9 cellular contexts compared by ENCODE assay signal in genomic region chr12:113186666-113187325, GRCh38. TPM values are rescaled to one million over a fixed set of nuclear protein-coding genes. Genes with fewer than 3 reads are reported as not detected.
A peak's percentile ranks its signal among the peaks of the same experiment; 100 is the strongest.
DNase-seq lines count a peak whose midpoint lies in the region; ATAC-seq and TF ChIP-seq lines count a peak whose summit lies in the region.
"Had no signal": no experiment of that assay in that cellular context is flagged by ENCODE, and none has a peak within 500 bp of the region (broad histone marks: within the 10 kb centered on the region; RNA-seq: fewer than 3 reads in every experiment).

No MANE protein-coding gene starts in this region.

- TF ChIP-seq EP300 in stomach (IDR thresholded peaks at IDR 0.05) = no peak

- TF ChIP-seq CTCF in stomach (IDR thresholded peaks at IDR 0.05) (no peak), GM20000 (IDR thresholded peaks at IDR 0.05; ENCODE audit: extremely low read depth, missing control alignments) (no peak)

- no peaks in the 10 kb centered on the region for H3K9me3 ChIP-seq in stomach

- no peaks in the 10 kb centered on the region for H3K27me3 Mint-ChIP-seq in activated CD8-positive, alpha-beta memory T cell treated with anti-CD3 and anti-CD28 coated beads, Interleukin-2, amount 10 ng/mL, durations not matched to agents 7 days and 5 days
- H3K27me3 Mint-ChIP-seq in activated T-helper 17 cell treated with anti-CD3 and anti-CD28 coated beads, Interleukin-2, amount 50 U/mL, for 72 hours = no peaks in the 10 kb centered on the region
- peaks cover 5 to 8% (median 8%) of the 10 kb centered on the region in 3 donors for H3K27me3 Mint-ChIP-seq in immature natural killer cell (ENCODE audit: low read depth in 3 of 3)

- no peak for ATAC-seq in activated CD8-positive, alpha-beta memory T cell treated with anti-CD3 and anti-CD28 coated beads, Interleukin-2, amount 10 ng/mL, durations not matched to agents 7 days and 5 days
- no peak for ATAC-seq in activated T-helper 17 cell treated with anti-CD3 and anti-CD28 coated beads, Interleukin-2, amount 50 U/mL, for 72 hours (replicated peaks)

- TF ChIP-seq POLR2A in stomach (IDR thresholded peaks at IDR 0.05) = no peak

- peak overlapping the region in 3 of 4 donors; percentile 67 to 86 (median 86) for H3K4me3 ChIP-seq in stomach

- CTCF ChIA-PET in activated CD8-positive, alpha-beta memory T cell treated with anti-CD3 and anti-CD28 coated beads, Interleukin-2, amount 10 ng/mL, durations not matched to agents 7 days and 5 days (lab: Charles Lee) = interaction anchor here (0.6 to 2.6 kb wide), 10 partner anchors 10 to 239 kb away, joined by 3 to 15 read pairs (median 3); no protein-coding TSS in a partner anchor

- peak overlapping the region; percentile 97 for H3K27ac Mint-ChIP-seq in activated CD8-positive, alpha-beta memory T cell treated with anti-CD3 and anti-CD28 coated beads, Interleukin-2, amount 10 ng/mL, durations not matched to agents 7 days and 5 days
- H3K27ac Mint-ChIP-seq in activated T-helper 17 cell treated with anti-CD3 and anti-CD28 coated beads, Interleukin-2, amount 50 U/mL, for 72 hours = peak overlapping the region; percentile 92
- peak overlapping the region; percentile 71 to 97 (median 90) for H3K27ac Mint-ChIP-seq in immature natural killer cell

- peaks cover 20% of the 10 kb centered on the region for H3K36me3 Mint-ChIP-seq in activated CD8-positive, alpha-beta memory T cell treated with anti-CD3 and anti-CD28 coated beads, Interleukin-2, amount 10 ng/mL, durations not matched to agents 7 days and 5 days
- H3K36me3 Mint-ChIP-seq in activated T-helper 17 cell treated with anti-CD3 and anti-CD28 coated beads, Interleukin-2, amount 50 U/mL, for 72 hours (ENCODE audit: low read depth) = peaks cover 62% of the 10 kb centered on the region
- H3K36me3 Mint-ChIP-seq in immature natural killer cell = peaks cover 5 to 14% (median 5%) of the 10 kb centered on the region in 3 donors

- H3K4me1 Mint-ChIP-seq in activated CD8-positive, alpha-beta memory T cell treated with anti-CD3 and anti-CD28 coated beads, Interleukin-2, amount 10 ng/mL, durations not matched to agents 7 days and 5 days = peaks cover 43% of the 10 kb centered on the region
- H3K4me1 Mint-ChIP-seq in activated T-helper 17 cell treated with anti-CD3 and anti-CD28 coated beads, Interleukin-2, amount 50 U/mL, for 72 hours = peaks cover 15% of the 10 kb centered on the region
- peaks cover 31 to 42% of the 10 kb centered on the region in 2 donors for H3K4me1 Mint-ChIP-seq in immature natural killer cell

- peaks cover 24 to 49% (median 31%) of the 10 kb centered on the region in 4 donors for H3K4me1 ChIP-seq in stomach

- H3K9me3 Mint-ChIP-seq in activated CD8-positive, alpha-beta memory T cell treated with anti-CD3 and anti-CD28 coated beads, Interleukin-2, amount 10 ng/mL, durations not matched to agents 7 days and 5 days (ENCODE audit: low read depth) = no peaks in the 10 kb centered on the region
- H3K9me3 Mint-ChIP-seq in activated T-helper 17 cell treated with anti-CD3 and anti-CD28 coated beads, Interleukin-2, amount 50 U/mL, for 72 hours = no peaks in the 10 kb centered on the region
- no peaks in the 10 kb centered on the region for H3K9me3 Mint-ChIP-seq in immature natural killer cell

- peak overlapping the region; percentile 98 for H3K4me3 Mint-ChIP-seq in activated CD8-positive, alpha-beta memory T cell treated with anti-CD3 and anti-CD28 coated beads, Interleukin-2, amount 10 ng/mL, durations not matched to agents 7 days and 5 days
- peak overlapping the region; percentile 93 for H3K4me3 Mint-ChIP-seq in activated T-helper 17 cell treated with anti-CD3 and anti-CD28 coated beads, Interleukin-2, amount 50 U/mL, for 72 hours
- peak overlapping the region; percentile 93 to 99 (median 97) for H3K4me3 Mint-ChIP-seq in immature natural killer cell

- peak overlapping the region in 2 of 5 donors; percentile 96 to 98 for H3K27ac ChIP-seq in stomach

- H3K27me3 ChIP-seq in stomach = no peaks in the 10 kb centered on the region

- H3K36me3 ChIP-seq in stomach = peaks cover 12 to 41% (median 31%) of the 10 kb centered on the region in 4 donors

- intact Hi-C loops in stomach (cut with DNase I; ENCODE audit: low total_unique reads) = no loop called here

- 71 to 81% (median 76%) methylated on average over 12 to 16 of the region's 16 CpGs for WGBS in stomach, 5 donors

- DNase-seq in activated CD8-positive, alpha-beta memory T cell treated with anti-CD3 and anti-CD28 coated beads, Interleukin-2, amount 10 ng/mL, durations not matched to agents 7 days and 5 days = no peak
- no peak for DNase-seq in activated CD8-positive, alpha-beta memory T cell treated with anti-CD3 and anti-CD28 coated beads, Interleukin-2, amount 50 U/mL, for 48 hours
- DNase-seq in immature natural killer cell (no peak), stomach (no peak), GM20000 (ENCODE audit: low spot score) (no peak), NCI-H1930 (lab: John Stamatoyannopoulos, UW) (no peak), NCI-H1417 (lab: John Stamatoyannopoulos, UW) (no peak)
- DNase-seq: NCI-H2107 had no signal

RNA-seq across cellular contexts. Expression of gene RITA1, which starts 1.3 kb away (rescaled TPM):
- total RNA-seq in activated CD8-positive, alpha-beta memory T cell treated with anti-CD3 and anti-CD28 coated beads, Interleukin-2, amount 10 ng/mL, durations not matched to agents 7 days and 5 days = 10 to 100 TPM; 23.1 to 29.6 TPM
- total RNA-seq in activated T-helper 17 cell treated with anti-CD3 and anti-CD28 coated beads, Interleukin-2, amount 50 U/mL, for 72 hours = 10 to 100 TPM; 14.2 to 23.9 TPM
- polyA plus RNA-seq in immature natural killer cell (10 to 100 TPM; 31.3 to 36.6 (median 33.1) TPM), stomach (10 to 100 TPM in 2 of 3 donors, 1 to 10 TPM in 1; 8.4 to 14.3 (median 11.5) TPM)
- 10 to 100 TPM in 2 of 5 donors, 1 to 10 TPM in 3; 4.1 to 19.2 (median 5.0) TPM for total RNA-seq in stomach

RNA-seq across cellular contexts. Expression of gene DDX54, which starts 1.5 kb away (rescaled TPM):
- 10 to 100 TPM; 71.5 to 99.0 TPM for total RNA-seq in activated CD8-positive, alpha-beta memory T cell treated with anti-CD3 and anti-CD28 coated beads, Interleukin-2, amount 10 ng/mL, durations not matched to agents 7 days and 5 days
- 10 to 100 TPM; 47.4 to 86.9 TPM for total RNA-seq in activated T-helper 17 cell treated with anti-CD3 and anti-CD28 coated beads, Interleukin-2, amount 50 U/mL, for 72 hours
- polyA plus RNA-seq in immature natural killer cell (10 to 100 TPM in 2 of 3 donors, 1 to 10 TPM in 1; 7.8 to 34.2 (median 11.0) TPM), stomach (10 to 100 TPM; 28.5 to 64.6 (median 34.1) TPM)
- total RNA-seq in stomach = 100 to 1,000 TPM in 1 of 5 donors, 10 to 100 TPM in 4; 14.6 to 167 (median 41.7) TPM

RNA-seq across cellular contexts. Expression of gene TPCN1, which starts 34.5 kb away (rescaled TPM):
- total RNA-seq in activated CD8-positive, alpha-beta memory T cell treated with anti-CD3 and anti-CD28 coated beads, Interleukin-2, amount 10 ng/mL, durations not matched to agents 7 days and 5 days = 10 to 100 TPM; 21.4 to 23.3 TPM
- total RNA-seq in activated T-helper 17 cell treated with anti-CD3 and anti-CD28 coated beads, Interleukin-2, amount 50 U/mL, for 72 hours = 10 to 100 TPM; 29.4 to 67.7 TPM
- 1 to 10 TPM in 2 of 3 donors, not detected in 1; 3.0 to 3.1 TPM for polyA plus RNA-seq in immature natural killer cell
- total RNA-seq in stomach = 10 to 100 TPM; 15.2 to 78.2 (median 48.4) TPM
- polyA plus RNA-seq in stomach = 10 to 100 TPM in 1 of 3 donors, 1 to 10 TPM in 2; 5.8 to 24.2 (median 6.3) TPM

RNA-seq across cellular contexts. Expression of gene CFAP73, which starts 37.3 kb away (rescaled TPM):
- not detected for total RNA-seq in activated CD8-positive, alpha-beta memory T cell treated with anti-CD3 and anti-CD28 coated beads, Interleukin-2, amount 10 ng/mL, durations not matched to agents 7 days and 5 days
- total RNA-seq in activated T-helper 17 cell treated with anti-CD3 and anti-CD28 coated beads, Interleukin-2, amount 50 U/mL, for 72 hours = 1 to 10 TPM in 1 of 2 donors, under 1 TPM in 1; 0.32 to 1.2 TPM
- polyA plus RNA-seq in immature natural killer cell (not detected), stomach (1 to 10 TPM in 1 of 3 donors, under 1 TPM in 2; 0.44 to 2.6 (median 0.70) TPM)
- 1 to 10 TPM in 1 of 5 donors, not detected in 4; 5.7 TPM for total RNA-seq in stomach

RNA-seq across cellular contexts. Expression of gene RASAL1, which starts 51.2 kb away (rescaled TPM):
- not detected for total RNA-seq in activated CD8-positive, alpha-beta memory T cell treated with anti-CD3 and anti-CD28 coated beads, Interleukin-2, amount 10 ng/mL, durations not matched to agents 7 days and 5 days
- total RNA-seq in activated T-helper 17 cell treated with anti-CD3 and anti-CD28 coated beads, Interleukin-2, amount 50 U/mL, for 72 hours = 10 to 100 TPM in 1 of 2 donors, 1 to 10 TPM in 1; 1.0 to 21.3 TPM
- polyA plus RNA-seq in immature natural killer cell = not detected
- total RNA-seq in stomach = 10 to 100 TPM in 3 of 5 donors, 1 to 10 TPM in 2; 8.8 to 62.0 (median 47.3) TPM
- polyA plus RNA-seq in stomach = 10 to 100 TPM in 2 of 3 donors, 1 to 10 TPM in 1; 3.0 to 28.9 (median 18.8) TPM
